9 cellular contexts compared by ENCODE assay signal in genomic region chr7:150420242-150420641, GRCh38. TPM values are rescaled to one million over a fixed set of nuclear protein-coding genes. Genes with fewer than 3 reads are reported as not detected.
"Had no signal": no experiment of that assay in that cellular context is flagged by ENCODE, and none has a peak within 500 bp of the region (broad histone marks: within the 10 kb centered on the region; RNA-seq: fewer than 3 reads in every experiment).

No MANE protein-coding gene starts in this region.

- H3K27me3 ChIP-seq: adrenal gland, gastroesophageal sphincter, pancreas, stomach, vagina had no signal

- H3K36me3 ChIP-seq: adrenal gland, gastroesophageal sphincter, pancreas, stomach, vagina had no signal

- H3K27ac ChIP-seq: adrenal gland, gastroesophageal sphincter, pancreas, stomach, vagina had no signal

- H3K4me1 ChIP-seq: adrenal gland, pancreas, vagina had no signal

- FAIRE-seq: pancreas had no signal

- H3K4me3 ChIP-seq: adrenal gland, gastroesophageal sphincter, pancreas, stomach, vagina had no signal

- H3K9me3 ChIP-seq: adrenal gland, gastroesophageal sphincter, pancreas, stomach, vagina had no signal

- DNase-seq: cortex of kidney had no signal

RNA-seq across cellular contexts. Expression of gene GIMAP8, which starts 30.2 kb away (rescaled TPM):
- total RNA-seq: epithelial cell of proximal tubule, kidney epithelial cell had no signal
- polyA plus RNA-seq: neural cell had no signal
